Comparison of ENCODE assay signal across 15 cellular contexts in genomic region chr11:71172680-71173079, GRCh38.
A peak's percentile ranks its signal among the peaks of the same experiment; 100 is the strongest.
DNase-seq lines count a peak whose midpoint lies in the region; ATAC-seq, FAIRE-seq and TF ChIP-seq lines count a peak whose summit lies in the region.
"Had no signal": no experiment of that assay in that cellular context is flagged by ENCODE, and none has a peak within 500 bp of the region (broad histone marks: within the 10 kb centered on the region; RNA-seq: fewer than 3 reads in every experiment).

No MANE protein-coding gene starts in this region.

- H3K4me3 ChIP-seq in A549 (no peak overlapping the region), coronary artery (no peak overlapping the region), kidney (ENCODE audit: low read length in 2 of 2) (no peak overlapping the region), mucosa of descending colon (no peak overlapping the region)
- H3K4me3 ChIP-seq: GM23248 had no signal

- no peak overlapping the region for H3K4me2 ChIP-seq in A549

- POLR2A ChIA-PET in A549 (lab: Yijun Ruan, JAX) = no interaction called here

- no peaks in the 10 kb centered on the region for H3K36me3 ChIP-seq in kidney (ENCODE audit: control insufficient read depth in 1 of 2, insufficient read depth in 2 of 2, low read length in 2 of 2)
- no peaks in the 10 kb centered on the region for H3K36me3 ChIP-seq in mucosa of descending colon (ENCODE audit: low read depth)
- H3K36me3 ChIP-seq: BE2C had no signal

- TF ChIP-seq POLR2A in A549 (IDR thresholded peaks at IDR 0.05; ENCODE audit: low read length) = no peak

- WGBS in A549 (ENCODE audit: missing lambda C conversion rate) = 90% methylated on average over 9 of the region's 9 CpGs

- peaks cover 24% of the 10 kb centered on the region for H3K9me3 ChIP-seq in A549
- peaks cover 0 to 5% of the 10 kb centered on the region in 2 donors for H3K9me3 ChIP-seq in kidney (ENCODE audit: control insufficient read depth in 1 of 2, low read length in 2 of 2)
- peaks cover 12% of the 10 kb centered on the region for H3K9me3 ChIP-seq in mucosa of descending colon
- H3K9me3 ChIP-seq: BE2C had no signal

- FAIRE-seq in A549 (lab: Jason Lieb, UNC) (no peak), kidney (lab: Jason Lieb, UNC) (no peak)
- FAIRE-seq: A204.1 had no signal

- ATAC-seq in A549 (no peak), mucosa of descending colon (peak; percentile 22), GM18909 (IDR thresholded peaks at IDR 0.05; ENCODE audit: poor library complexity, unreplicated experiment) (no peak)

- no peak overlapping the region for H3K9ac ChIP-seq in kidney (ENCODE audit: low read length in 2 of 2)
- H3K9ac ChIP-seq: GM23248 had no signal

- intact Hi-C loops in kidney (cut with DNase I) (no loop called here), mucosa of descending colon (cut with DNase I, micrococcal nuclease) (no loop called here)

- TF ChIP-seq RAD21 in A549 (conservative IDR thresholded peaks at IDR 0.05 in 1 of 2, IDR thresholded peaks at IDR 0.05 in 1 of 2) = no peak

- no peak for TF ChIP-seq EP300 in A549 (IDR thresholded peaks at IDR 0.05)

- DNase-seq in A549 (ENCODE audit: low read depth in 1 of 2, low spot score in 1 of 2) (no peak), coronary artery (ENCODE audit: low spot score) (peak; percentile 43), kidney (peak; percentile 48), mucosa of descending colon (no peak), SIG-M5 treated with dmso at 0.1 percent for 504 hours (lab: John Stamatoyannopoulos, UW; ENCODE audit: unreplicated experiment) (no peak), germinal center (ENCODE audit: low spot score) (no peak)
- DNase-seq: BE2C; CD4-positive, alpha-beta memory T cell; DND-41; GM23248; H7 had no signal

- TF ChIP-seq CTCF in A549 (IDR thresholded peaks at IDR 0.05) (no peak), coronary artery (IDR thresholded peaks at IDR 0.05) (no peak), kidney (IDR thresholded peaks at IDR 0.05; ENCODE audit: borderline replicate concordance, extremely low read depth, insufficient read depth) (no peak), mucosa of descending colon (IDR thresholded peaks at IDR 0.05) (no peak)

- peaks cover 10% of the 10 kb centered on the region; the same call in 2 of the 3 replicates for H3K4me1 ChIP-seq in A549
- H3K4me1 ChIP-seq in kidney (ENCODE audit: control insufficient read depth in 1 of 2, insufficient read depth in 1 of 2, low read depth in 1 of 2, low read length in 2 of 2) = no peaks in the 10 kb centered on the region
- no peaks in the 10 kb centered on the region for H3K4me1 ChIP-seq in mucosa of descending colon (ENCODE audit: low read depth)
- H3K4me1 ChIP-seq: BE2C had no signal

- H3K27ac ChIP-seq in A549 (no peak overlapping the region), coronary artery (no peak overlapping the region), kidney (ENCODE audit: low read depth in 2 of 2, low read length in 2 of 2) (no peak overlapping the region)
- H3K27ac ChIP-seq: C4-2B, GM23248, HL-60 had no signal

- CTCF ChIA-PET in A549 (lab: Yijun Ruan, JAX) = no interaction called here

TF ChIP-seq in A549, 52 proteins besides CTCF, POLR2A, EP300 and RAD21:
- TF ChIP-seq MAFK (IDR thresholded peaks at IDR 0.05; ENCODE audit: partially characterized antibody) = peak; percentile 59
- TF ChIP-seq JUNB (IDR thresholded peaks at IDR 0.05) = no peak
- no peak for TF ChIP-seq EHF (CRISPR knock-in tag; IDR thresholded peaks at IDR 0.05)

Comparison
In these comparisons a context has a peak if more than half of its experiments do, and no peak if none do; other contexts are left out.
1. DNase-seq: peak in coronary artery (single experiment) and kidney (single experiment); none in A549 (0 of 2), mucosa of descending colon (0 of 3), SIG-M5 treated with dmso at 0.1 percent for 504 hours (single experiment) and germinal center (single experiment).